Comparison of ENCODE assay signal across 1 cellular context in genomic region chr5:73565166-73565968, GRCh38.
TF ChIP-seq lines count a peak whose summit lies in the region.

Gene ANKRA2, minus strand, starts transcription at chr5:73565639. Its CDS starts 2,758 bp downstream, at chr5:73562881.
Gene UTP15, plus strand, starts transcription at chr5:73565743. Its CDS starts 1,602 bp downstream, at chr5:73567345.

TF ChIP-seq in K562, 482 proteins besides CTCF, POLR2A, EP300 and RAD21 (continued from another document and continues in another):
- TF ChIP-seq BRF2 (IDR thresholded peaks at IDR 0.05; ENCODE audit: borderline replicate concordance, insufficient read depth, insufficient read length) (no peak), CHD1 (IDR thresholded peaks at IDR 0.05; ENCODE audit: low read length) (peak; percentile 12), ARNT (IDR thresholded peaks at IDR 0.05) (0 out of 4 replicates have a peak, but pooled peaks of 1 of the 2 experiments have one; percentile 52), COPS2 (conservative IDR thresholded peaks at IDR 0.05) (no peak), KDM2B (CRISPR knock-in tag; IDR thresholded peaks at IDR 0.05) (no peak), TARDBP (IDR thresholded peaks at IDR 0.05) (no peak), ILF3 (IDR thresholded peaks at IDR 0.05; ENCODE audit: borderline replicate concordance) (no peak), SNIP1 (IDR thresholded peaks at IDR 0.05; ENCODE audit: low read depth) (no peak), ZBTB2 (IDR thresholded peaks at IDR 0.05) (peak; percentile 82), MTF1 (CRISPR knock-in tag; IDR thresholded peaks at IDR 0.05; ENCODE audit: borderline replicate concordance) (no peak), MAFG (tag; conservative IDR thresholded peaks at IDR 0.05) (no peak), ZNF75A (CRISPR knock-in tag; IDR thresholded peaks at IDR 0.05) (no peak), LCOR (CRISPR knock-in tag; IDR thresholded peaks at IDR 0.05) (peak; percentile 68; the same call in 1 of the 2 replicates), NRF1 (conservative IDR thresholded peaks at IDR 0.05 in 1 of 2, IDR thresholded peaks at IDR 0.05 in 1 of 2) (peak; percentile 91 to 92), DIDO1 (tag; IDR thresholded peaks at IDR 0.05; ENCODE audit: low read depth) (peak; percentile 16; the same call in 1 of the 2 replicates), ZBTB1 (CRISPR knock-in tag; IDR thresholded peaks at IDR 0.05; ENCODE audit: borderline replicate concordance, low read depth) (no peak), THRAP3 (IDR thresholded peaks at IDR 0.05; ENCODE audit: borderline replicate concordance) (no peak), MGA (IDR thresholded peaks at IDR 0.05) (no peak; the same call in 1 of the 2 replicates), NCOA6 (IDR thresholded peaks at IDR 0.05) (no peak), ZC3H8 (IDR thresholded peaks at IDR 0.05) (no peak), POU5F1 (IDR thresholded peaks at IDR 0.05; ENCODE audit: borderline replicate concordance, low read depth, low read length, partially characterized antibody) (no peak), BCLAF1 (IDR thresholded peaks at IDR 0.05; ENCODE audit: borderline replicate concordance in 1 of 2, control insufficient read depth in 1 of 2, low read depth in 2 of 2, low read length in 1 of 2) (no peak), PPARD (CRISPR knock-in tag; IDR thresholded peaks at IDR 0.05) (no peak), MEIS2 (IDR thresholded peaks at IDR 0.05; ENCODE audit: partially characterized antibody) (peak; percentile 28), CBX1 (IDR thresholded peaks at IDR 0.05; ENCODE audit: low read depth) (no peak), BRD9 (IDR thresholded peaks at IDR 0.05; ENCODE audit: low read depth, partially characterized antibody) (no peak), GABPB1 (CRISPR knock-in tag; IDR thresholded peaks at IDR 0.05) (peak; percentile 88), MAFF (IDR thresholded peaks at IDR 0.05; ENCODE audit: low read length) (no peak), MTA1 (IDR thresholded peaks at IDR 0.05; ENCODE audit: borderline replicate concordance) (peak; percentile 98), SP2 (IDR thresholded peaks at IDR 0.05; ENCODE audit: extremely low read depth, low read depth, low read length, poor library complexity, severe bottlenecking) (no peak), REST (CRISPR knock-in tag; IDR thresholded peaks at IDR 0.05; ENCODE audit: low read depth) (0 out of 2 replicates have a peak, but pooled peaks have one; percentile 17), MAX (CRISPR knock-in tag; IDR thresholded peaks at IDR 0.05) (peak; percentile 90), TRIM28 (IDR thresholded peaks at IDR 0.05) (no peak), HNRNPH1 (optimal IDR thresholded peaks at IDR 0.05; ENCODE audit: low read depth, low read length) (no peak), ZFP36 (IDR thresholded peaks at IDR 0.05; ENCODE audit: low read depth, low read length, partially characterized antibody) (peak; percentile 2), NFE2 (IDR thresholded peaks at IDR 0.05; ENCODE audit: low read depth) (no peak), FOXP1 (CRISPR knock-in tag; IDR thresholded peaks at IDR 0.05) (peak; percentile 85; the same call in 1 of the 2 replicates), PHTF2 (CRISPR knock-in tag; IDR thresholded peaks at IDR 0.05) (no peak), SMARCB1 (IDR thresholded peaks at IDR 0.05; ENCODE audit: insufficient read length, low read depth) (no peak), CBX2 (IDR thresholded peaks at IDR 0.05; ENCODE audit: insufficient read depth, low read length, poor library complexity, severe bottlenecking) (no peak), MITF (IDR thresholded peaks at IDR 0.05) (no peak), FOSL1 (tag; conservative IDR thresholded peaks at IDR 0.05) (no peak)
